Comparison of ENCODE assay signal across 20 cellular contexts in genomic region chr4:142547974-142548373, GRCh38.
DNase-seq lines count a peak whose midpoint lies in the region; ATAC-seq, FAIRE-seq and TF ChIP-seq lines count a peak whose summit lies in the region.
"Had no signal": no experiment of that assay in that cellular context is flagged by ENCODE, and none has a peak within 500 bp of the region (broad histone marks: within the 10 kb centered on the region; RNA-seq: fewer than 3 reads in every experiment).

No MANE protein-coding gene starts in this region.

- no peak overlapping the region for H4K8ac ChIP-seq in IMR-90 (ENCODE audit: low read depth in 2 of 2, low read length in 2 of 2)

- H4K5ac ChIP-seq in IMR-90 (ENCODE audit: low read depth, low read length): no peak overlapping the region

- no peak for TF ChIP-seq RAD21 in IMR-90 (IDR thresholded peaks at IDR 0.05; ENCODE audit: low read length)

- H3K18ac ChIP-seq in IMR-90 (ENCODE audit: low read depth, low read length): no peak overlapping the region

- H3K4me3 ChIP-seq in IMR-90 (ENCODE audit: insufficient read depth, low read depth, low read length): no peak overlapping the region
- no peak overlapping the region for H3K4me3 ChIP-seq in mammary epithelial cell (replicated peaks in 1 of 3; ENCODE audit: insufficient read depth in 1 of 3, low read depth in 2 of 3, low read length in 3 of 3)
- H3K4me3 ChIP-seq: BLaER1, mucosa of descending colon, right atrium auricular region, tibial artery had no signal

- H2BK5ac ChIP-seq in IMR-90 (ENCODE audit: low read depth, low read length, poor library complexity, severe bottlenecking): peak overlapping the region; percentile 38

- FAIRE-seq in D721Med (lab: Jason Lieb, UNC): no peak

- no peak overlapping the region for H4K91ac ChIP-seq in IMR-90 (ENCODE audit: insufficient read depth, low read depth, low read length)

- peaks cover 5% of the 10 kb centered on the region; the same call in 1 of the 2 replicates for H3K4me1 ChIP-seq in IMR-90 (ENCODE audit: control insufficient read depth, insufficient read depth, low read length)
- peaks cover 43% of the 10 kb centered on the region for H3K4me1 ChIP-seq in mammary epithelial cell (ENCODE audit: insufficient read depth, low read length)
- H3K4me1 ChIP-seq: BLaER1, right atrium auricular region had no signal

- no peak overlapping the region for H2AFZ ChIP-seq in IMR-90 (replicated peaks; ENCODE audit: low read length, poor library complexity)
- H2AFZ ChIP-seq in mammary epithelial cell (ENCODE audit: low read depth, low read length): peak overlapping the region; percentile 82

- no peak overlapping the region for H3K14ac ChIP-seq in IMR-90 (replicated peaks; ENCODE audit: low read depth, low read length)

- POLR2A ChIA-PET in IMR-90 (lab: Charles Lee; ENCODE audit: unreplicated experiment): no interaction called here

- no peaks in the 10 kb centered on the region for H3K79me2 ChIP-seq in mammary epithelial cell (ENCODE audit: insufficient read depth, low read length)

- BruUV-seq in IMR-90 (replicated peaks; lab: Mats Ljungman, UMichigan) (no TSS peak), mammary epithelial cell (replicated peaks; lab: Mats Ljungman, UMichigan) (no TSS peak)

- no peaks in the 10 kb centered on the region for H3K79me1 ChIP-seq in IMR-90 (ENCODE audit: low read depth in 1 of 2, low read length in 2 of 2)

- intact Hi-C loops in IMR-90 (cut with micrococcal nuclease): no loop called here
- intact Hi-C loops in mammary epithelial cell (cut with micrococcal nuclease): no loop called here

- WGBS in IMR-90 (ENCODE audit: extremely low coverage in 2 of 2, insufficient read length in 1 of 2), 2 experiments: no CpG with 5 or more reads among the region's 1 CpG
- whole genome bisulfite sequencing in mammary epithelial cell (ENCODE audit: low coverage, missing lambda C conversion rate): 0% methylated on average over 1 of the region's 1 CpG

- CTCF ChIA-PET in IMR-90 (lab: Yijun Ruan, JAX): no interaction called here
- CTCF ChIA-PET in mammary epithelial cell (lab: Charles Lee; ENCODE audit: low non-redundant PET): interaction anchor here (1.0 kb wide), 1 partner anchor 172 kb away, joined by 6 read pairs; no protein-coding TSS in a partner anchor

- H3K9me1 ChIP-seq in IMR-90 (ENCODE audit: insufficient read depth, low read length): no peaks in the 10 kb centered on the region

- H4K20me1 ChIP-seq in IMR-90 (ENCODE audit: insufficient read depth, low read length) (no peaks in the 10 kb centered on the region), mammary epithelial cell (ENCODE audit: insufficient read depth, low read length) (no peaks in the 10 kb centered on the region)
- H4K20me1 ChIP-seq: BLaER1 had no signal

- no peak for TF ChIP-seq POLR2A in IMR-90 (IDR thresholded peaks at IDR 0.05; ENCODE audit: low read depth, low read length)

- TF ChIP-seq CTCF in IMR-90 (conservative IDR thresholded peaks at IDR 0.05; ENCODE audit: low read depth, low read length) (no peak), mammary epithelial cell (conservative IDR thresholded peaks at IDR 0.05 in 1 of 2, IDR thresholded peaks at IDR 0.05 in 1 of 2; ENCODE audit: extremely low read depth in 1 of 2, insufficient read depth in 1 of 2, low read depth in 1 of 2, low read length in 2 of 2) (no peak), D721Med (IDR thresholded peaks at IDR 0.05; ENCODE audit: insufficient read depth, missing control alignments) (no peak)

- H3K9ac ChIP-seq in IMR-90 (ENCODE audit: low read depth, low read length) (no peak overlapping the region), mammary epithelial cell (ENCODE audit: insufficient read depth, low read length) (peak overlapping the region; percentile 26)
- H3K9ac ChIP-seq: BLaER1 had no signal

- H3K4me2 ChIP-seq in IMR-90 (ENCODE audit: low read depth, low read length) (no peak overlapping the region), mammary epithelial cell (ENCODE audit: insufficient read depth, low read depth, low read length) (no peak overlapping the region)
- H3K4me2 ChIP-seq: BLaER1 had no signal

- no peak overlapping the region for H3K4ac ChIP-seq in IMR-90 (ENCODE audit: low read depth, low read length)

- dilution Hi-C loops in IMR-90 (cut with HindIII; ENCODE audit: low sequenced_read_pairs, unreplicated experiment) (no loop called here), mammary epithelial cell (cut with HindIII; ENCODE audit: low sequenced_read_pairs) (loop anchor here (5.0 kb wide), 1 partner anchor 36 kb away; no protein-coding TSS in a partner anchor)

- no peak overlapping the region for H2AK5ac ChIP-seq in IMR-90 (ENCODE audit: low read depth, low read length)

- in situ Hi-C loops in IMR-90 (cut with MboI; ENCODE audit: low sequenced_read_pairs) (no loop called here), mammary epithelial cell (cut with MboI; ENCODE audit: low sequenced_read_pairs in 2 of 2) (no loop called here)

- H2BK20ac ChIP-seq in IMR-90 (ENCODE audit: low read depth, low read length): no peak overlapping the region

- H3K36me3 ChIP-seq in IMR-90 (ENCODE audit: control insufficient read depth, insufficient read depth, low read length): no peaks in the 10 kb centered on the region
- H3K36me3 ChIP-seq in mammary epithelial cell (ENCODE audit: insufficient read depth, low read length): no peaks in the 10 kb centered on the region
- H3K36me3 ChIP-seq: BLaER1, right atrium auricular region, tibial artery had no signal

- no peaks in the 10 kb centered on the region for H3K9me3 ChIP-seq in IMR-90 (ENCODE audit: control insufficient read depth, insufficient read depth, low read length)
- H3K9me3 ChIP-seq in mammary epithelial cell (replicated peaks; ENCODE audit: insufficient read depth, low read length): no peaks in the 10 kb centered on the region
- H3K9me3 ChIP-seq: BLaER1, mucosa of descending colon, right atrium auricular region, tibial artery had no signal

- H2AK9ac ChIP-seq in IMR-90 (replicated peaks; ENCODE audit: low read depth, low read length, poor library complexity): no peak overlapping the region

- no peak overlapping the region for H3K27ac ChIP-seq in IMR-90 (ENCODE audit: insufficient read depth, low read length)
- peak overlapping the region; percentile 100 for H3K27ac ChIP-seq in mammary epithelial cell (ENCODE audit: insufficient read depth, low read depth, low read length)
- no peak overlapping the region for H3K27ac ChIP-seq in caudate nucleus (ENCODE audit: low read depth, low read length)
- H3K27ac ChIP-seq: BLaER1, right atrium auricular region, tibial artery had no signal

- no peak overlapping the region for H2BK15ac ChIP-seq in IMR-90 (ENCODE audit: low read depth, low read length)

- no peak overlapping the region for H3K56ac ChIP-seq in IMR-90 (ENCODE audit: extremely low read depth, insufficient read depth, low read length)

- no peak overlapping the region for H3K23ac ChIP-seq in IMR-90 (ENCODE audit: low read depth, low read length)

- no peak overlapping the region for H2BK120ac ChIP-seq in IMR-90 (ENCODE audit: low read depth, low read length)

- H3K27me3 ChIP-seq in IMR-90 (ENCODE audit: control insufficient read depth, insufficient read depth, low read length): no peaks in the 10 kb centered on the region
- H3K27me3 ChIP-seq in mammary epithelial cell (ENCODE audit: insufficient read depth, low read length): no peaks in the 10 kb centered on the region
- H3K27me3 ChIP-seq: BLaER1, right atrium auricular region, tibial artery had no signal

- DNase-seq in EH (ENCODE audit: low read depth) (peak; percentile 48), IMR-90 (peak; percentile 57), mammary epithelial cell (peak; percentile 78), kidney tubule cell (ENCODE audit: low spot score) (peak; percentile 59), HK-2 (ENCODE audit: unreplicated experiment) (no peak), caudate nucleus (lab: John Stamatoyannopoulos, UW) (no peak), D721Med (ENCODE audit: insufficient read length, low spot score) (no peak)
- no peak for DNase-seq in stimulated activated naive CD8-positive, alpha-beta T cell treated with anti-CD3 and anti-CD28 coated beads, Interleukin-15, Interleukin-2, amounts not matched to agents 100 U/mL and 50 U/mL, for 24 hours
- DNase-seq: activated CD8-positive, alpha-beta memory T cell treated with anti-CD3 and anti-CD28 coated beads for 24 hours; activated naive CD8-positive, alpha-beta T cell treated with anti-CD3 and anti-CD28 coated beads, Interleukin-2, amount 50 U/mL, for 24 hours; effector memory CD4-positive, alpha-beta T cell; GF-D8; mucosa of descending colon; NCI-H2029 treated with DMSO at 0.1 percent for 48 hours; NCI-H524 treated with DMSO at 0.1 percent for 48 hours; stimulated activated naive CD4-positive, alpha-beta T cell; tibial artery had no signal

- no peak for ATAC-seq in IMR-90 (ENCODE audit: low read depth)
- ATAC-seq in stimulated activated naive CD8-positive, alpha-beta T cell treated with anti-CD3 and anti-CD28 coated beads, Interleukin-15, Interleukin-2, amounts not matched to agents 100 U/mL and 50 U/mL, for 24 hours: no peak
- ATAC-seq: activated naive CD8-positive, alpha-beta T cell treated with anti-CD3 and anti-CD28 coated beads, Interleukin-2, amount 50 U/mL, for 24 hours; mucosa of descending colon; WTC11 had no signal

TF ChIP-seq in IMR-90, 13 proteins besides CTCF, POLR2A, EP300 and RAD21 (continues in another document):
- TF ChIP-seq NFE2L2 (IDR thresholded peaks at IDR 0.05; ENCODE audit: low read depth, low read length): no peak
- TF ChIP-seq MAFK (IDR thresholded peaks at IDR 0.05; ENCODE audit: low read depth, low read length): no peak
- no peak for TF ChIP-seq BHLHE40 (IDR thresholded peaks at IDR 0.05; ENCODE audit: low read depth, low read length)
- TF ChIP-seq CHD1 (IDR thresholded peaks at IDR 0.05; ENCODE audit: low read depth, low read length): no peak
- no peak for TF ChIP-seq RCOR1 (IDR thresholded peaks at IDR 0.05; ENCODE audit: insufficient replicate concordance, low read length)
- TF ChIP-seq SMC3 (IDR thresholded peaks at IDR 0.05; ENCODE audit: low read depth, low read length): no peak
- no peak for TF ChIP-seq FOS (IDR thresholded peaks at IDR 0.05; ENCODE audit: low read depth, low read length)
- no peak for TF ChIP-seq USF2 (IDR thresholded peaks at IDR 0.05; ENCODE audit: low read depth, low read length)
- TF ChIP-seq RFX5 (IDR thresholded peaks at IDR 0.05; ENCODE audit: low read depth, low read length): no peak
- no peak for TF ChIP-seq CEBPB (IDR thresholded peaks at IDR 0.05; ENCODE audit: low read depth, low read length)
- TF ChIP-seq MAZ (IDR thresholded peaks at IDR 0.05; ENCODE audit: borderline replicate concordance, low read depth, low read length): no peak
- TF ChIP-seq MXI1 (IDR thresholded peaks at IDR 0.05; ENCODE audit: borderline replicate concordance, low read depth, low read length): no peak

Comparison
In these comparisons a context has a peak if more than half of its experiments do, and no peak if none do; other contexts are left out.
1. DNase-seq: peak in EH (single experiment), IMR-90 (single experiment), mammary epithelial cell (single experiment) and kidney tubule cell (single experiment); none in stimulated activated naive CD8-positive, alpha-beta T cell treated with anti-CD3 and anti-CD28 coated beads, Interleukin-15, Interleukin-2, amounts not matched to agents 100 U/mL and 50 U/mL, for 24 hours (single experiment), HK-2 (single experiment), caudate nucleus (0 of 61) and D721Med (single experiment).